Comparison of ENCODE assay signal across 1 cellular context in genomic region chr14:61516957-61517356, GRCh38.
TF ChIP-seq lines count a peak whose summit lies in the region.

No MANE protein-coding gene starts in this region.

TF ChIP-seq in SK-N-SH treated with all-trans-retinoic acid at 6 μM for 48 hours, 23 proteins besides CTCF, POLR2A, EP300 and RAD21 (continued from another document):
- TF ChIP-seq POU6F1 (CRISPR knock-in tag; IDR thresholded peaks at IDR 0.05; ENCODE audit: borderline replicate concordance, low read depth) (no peak), ZNF8 (CRISPR knock-in tag; IDR thresholded peaks at IDR 0.05) (no peak), CSDC2 (CRISPR knock-in tag; IDR thresholded peaks at IDR 0.05) (no peak)
